In the genomic region with DNA sequence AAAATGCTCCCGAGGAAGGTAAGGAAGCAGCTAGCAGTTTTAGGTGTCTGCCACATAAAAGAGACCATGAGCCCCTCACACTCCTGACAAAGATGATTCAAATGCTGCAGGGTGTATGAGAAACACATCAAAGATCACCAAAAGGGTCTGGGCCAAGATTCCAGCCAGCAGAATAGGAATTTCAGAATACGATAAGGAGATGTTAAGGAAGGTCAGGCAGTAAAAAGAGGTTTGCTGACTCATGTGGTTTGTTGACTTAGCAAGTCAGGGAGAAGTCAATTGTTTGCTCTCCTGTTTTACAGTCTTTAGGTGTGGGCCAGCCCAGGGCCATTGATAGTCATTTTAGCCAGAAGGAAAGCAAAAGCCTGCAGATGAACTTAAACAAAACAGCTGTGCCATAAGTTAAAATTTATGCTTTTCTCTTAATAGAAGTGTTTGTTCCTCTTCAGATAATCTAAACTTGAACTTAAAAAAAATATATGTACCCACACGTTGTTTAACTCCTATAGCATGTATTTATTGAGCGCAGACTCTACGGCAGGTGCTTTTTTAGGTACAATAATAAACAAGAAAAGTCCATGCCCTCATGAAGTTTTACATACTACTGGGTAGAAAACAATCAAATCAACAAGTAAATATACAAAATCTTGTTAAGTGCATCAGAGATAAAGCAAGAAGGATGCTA, we compare ENCODE assay signal across 8 cellular contexts.
A peak's percentile ranks its signal among the peaks of the same experiment; 100 is the strongest.
DNase-seq lines count a peak whose midpoint lies in the region; ATAC-seq and TF ChIP-seq lines count a peak whose summit lies in the region.

No MANE protein-coding gene starts in this region.

- peaks cover 22% of the 10 kb centered on the region for H3K36me3 Mint-ChIP-seq in activated naive CD4-positive, alpha-beta T cell treated with anti-CD3 and anti-CD28 coated beads for 36 hours (ENCODE audit: low read depth)

- no peak overlapping the region for H3K27ac Mint-ChIP-seq in activated naive CD4-positive, alpha-beta T cell treated with anti-CD3 and anti-CD28 coated beads for 36 hours

- H3K27ac ChIP-seq in Panc1 (ENCODE audit: low read length) (peak overlapping the region; percentile 89), psoas muscle (no peak overlapping the region)

- TF ChIP-seq CTCF in Panc1 (IDR thresholded peaks at IDR 0.05), result no peak
- TF ChIP-seq CTCF in psoas muscle (IDR thresholded peaks at IDR 0.05), result no peak

- intact Hi-C loops in Panc1 (cut with micrococcal nuclease; ENCODE audit: unreplicated experiment) (no loop called here), Right ventricle myocardium superior (cut with DNase I) (no loop called here), psoas muscle (cut with DNase I) (no loop called here)
- intact Hi-C loops in activated naive CD4-positive, alpha-beta T cell treated with anti-CD3 and anti-CD28 coated beads for 36 hours (cut with micrococcal nuclease), result no loop called here

- POLR2A ChIA-PET in Panc1 (lab: Charles Lee), result no interaction called here

- H3K27me3 ChIP-seq in H7 (ENCODE audit: control insufficient read depth, insufficient read depth, low read length), result no peaks in the 10 kb centered on the region
- H3K27me3 ChIP-seq in Panc1 (ENCODE audit: control insufficient read depth, insufficient read depth, low read length), result no peaks in the 10 kb centered on the region
- no peaks in the 10 kb centered on the region for H3K27me3 ChIP-seq in psoas muscle (ENCODE audit: insufficient read depth in 3 of 3, low read length in 2 of 3)

- H3K4me3 Mint-ChIP-seq in activated naive CD4-positive, alpha-beta T cell treated with anti-CD3 and anti-CD28 coated beads for 36 hours, result no peak overlapping the region

- no peak overlapping the region for H3K4me3 ChIP-seq in H7 (ENCODE audit: insufficient read depth, low read depth, low read length)
- peak overlapping the region in 1 of 2 experiments; percentile 14; a peak in 1 of 4 replicates for H3K4me3 ChIP-seq in Panc1 (ENCODE audit: low read depth in 2 of 2, low read length in 2 of 2)
- no peak overlapping the region for H3K4me3 ChIP-seq in psoas muscle

- CTCF ChIA-PET in Panc1 (lab: Charles Lee), result no interaction called here
- CTCF ChIA-PET in activated naive CD4-positive, alpha-beta T cell treated with anti-CD3 and anti-CD28 coated beads for 36 hours (lab: Charles Lee), result interaction anchor here (0.6 kb wide), 1 partner anchor 48 kb away, joined by 3 read pairs; no protein-coding TSS in a partner anchor

- BruUV-seq in Panc1 (replicated peaks; lab: Mats Ljungman, UMichigan), result no TSS peak

- in situ Hi-C loops in Panc1 (cut with HindIII; ENCODE audit: low pct_unique_long_range_greater_than_20kb, low sequenced_read_pairs), result no loop called here

- H3K4me1 ChIP-seq in Panc1 (ENCODE audit: control insufficient read depth, insufficient read depth, low read length) (peaks cover 47% of the 10 kb centered on the region), psoas muscle (peaks cover 25% of the 10 kb centered on the region)

- H3K9me3 Mint-ChIP-seq in activated naive CD4-positive, alpha-beta T cell treated with anti-CD3 and anti-CD28 coated beads for 36 hours, result no peaks in the 10 kb centered on the region

- peaks cover 40% of the 10 kb centered on the region for H3K4me1 Mint-ChIP-seq in activated naive CD4-positive, alpha-beta T cell treated with anti-CD3 and anti-CD28 coated beads for 36 hours (ENCODE audit: low read depth)

- DNase-seq in H7 (peak; percentile 4), Panc1 (ENCODE audit: low read depth, low spot score) (peak; percentile 35), Right ventricle myocardium superior (no peak), psoas muscle (no peak)
- DNase-seq in activated CD4-positive, alpha-beta T cell treated with anti-CD3 and anti-CD28 coated beads for 4 hours, result no peak
- DNase-seq in activated naive CD4-positive, alpha-beta T cell treated with anti-CD3 and anti-CD28 coated beads for 36 hours, result no peak

- WGBS in psoas muscle, 3 donors, result 84 to 86% (median 85%) methylated on average over 5 of the region's 5 CpGs

- H3K27me3 Mint-ChIP-seq in activated naive CD4-positive, alpha-beta T cell treated with anti-CD3 and anti-CD28 coated beads for 36 hours (ENCODE audit: low read depth), result no peaks in the 10 kb centered on the region

- H3K9me3 ChIP-seq in Panc1 (ENCODE audit: control insufficient read depth, insufficient read depth, low read depth, low read length) (no peaks in the 10 kb centered on the region), psoas muscle (no peaks in the 10 kb centered on the region)

- ATAC-seq in Panc1 (peak; percentile 96), Right ventricle myocardium superior (ENCODE audit: poor library complexity) (peak; percentile 52), psoas muscle (peak in 3 of 4 donors; percentile 20 to 53 (median 46)), GM21529 (IDR thresholded peaks at IDR 0.05; ENCODE audit: unreplicated experiment) (no peak), HG02870 (IDR thresholded peaks at IDR 0.05; ENCODE audit: unreplicated experiment) (no peak)

- H3K36me3 ChIP-seq in H7 (replicated peaks; ENCODE audit: control insufficient read depth, insufficient read depth, low read length) (no peaks in the 10 kb centered on the region), Panc1 (ENCODE audit: control insufficient read depth, insufficient read depth, low read length) (no peaks in the 10 kb centered on the region), psoas muscle (ENCODE audit: insufficient read depth in 1 of 2, low read depth in 1 of 2) (no peaks in the 10 kb centered on the region)

Comparison
In these comparisons a context has a peak if more than half of its experiments do, and no peak if none do; other contexts are left out.
1. DNase-seq: peak in H7 (single experiment) and Panc1 (single experiment); none in Right ventricle myocardium superior (single experiment), psoas muscle (0 of 2), activated CD4-positive, alpha-beta T cell treated with anti-CD3 and anti-CD28 coated beads for 4 hours (0 of 2) and activated naive CD4-positive, alpha-beta T cell treated with anti-CD3 and anti-CD28 coated beads for 36 hours (single experiment).
2. ATAC-seq: peak in Panc1 (single experiment), Right ventricle myocardium superior (single experiment) and psoas muscle (3 of 4); none in GM21529 (single experiment) and HG02870 (single experiment).